ENCODE assay signal across 12 cellular contexts in genomic region chr2:49004046-49004626, GRCh38.
DNase-seq lines count a peak whose midpoint lies in the region; ATAC-seq and TF ChIP-seq lines count a peak whose summit lies in the region.
"Had no signal": no experiment of that assay in that cellular context is flagged by ENCODE, and none has a peak within 500 bp of the region (broad histone marks: within the 10 kb centered on the region; RNA-seq: fewer than 3 reads in every experiment).

No MANE protein-coding gene starts in this region.

- ATAC-seq in GM18867 (IDR thresholded peaks at IDR 0.05; ENCODE audit: unreplicated experiment) (peak; percentile 61), GM21528 (IDR thresholded peaks at IDR 0.05; ENCODE audit: low FRiP score, unreplicated experiment) (peak; percentile 82), HG03432 (IDR thresholded peaks at IDR 0.05; ENCODE audit: unreplicated experiment) (peak; percentile 78)
- ATAC-seq: PC-3 had no signal

- H3K27ac Mint-ChIP-seq in activated CD4-positive, alpha-beta memory T cell treated with anti-CD3 and anti-CD28 coated beads, Interleukin-2, amount 10 ng/mL, durations not matched to agents 7 days and 5 days, result no peak overlapping the region
- H3K27ac Mint-ChIP-seq: CD4-positive, alpha-beta T cell had no signal

- no peaks in the 10 kb centered on the region for H3K27me3 ChIP-seq in BE2C

- no peaks in the 10 kb centered on the region for H3K9me3 Mint-ChIP-seq in activated CD4-positive, alpha-beta memory T cell treated with anti-CD3 and anti-CD28 coated beads, Interleukin-2, amount 10 ng/mL, durations not matched to agents 7 days and 5 days
- H3K9me3 Mint-ChIP-seq: CD4-positive, alpha-beta T cell had no signal

- H3K36me3 ChIP-seq in BE2C, result no peaks in the 10 kb centered on the region

- peak; percentile 25 for DNase-seq in inferior parietal cortex (ENCODE audit: extremely low spot score)
- no peak for DNase-seq in BE2C
- no peak for DNase-seq in activated CD4-positive, alpha-beta memory T cell treated with anti-CD3 and anti-CD28 coated beads, Interleukin-2, amount 10 ng/mL, durations not matched to agents 7 days and 5 days
- DNase-seq in occipital lobe (lab: John Stamatoyannopoulos, UW), result no peak
- no peak for DNase-seq in epidermal melanocyte (ENCODE audit: insufficient read length, low spot score)
- DNase-seq: activated CD8-positive, alpha-beta memory T cell treated with anti-CD3 and anti-CD28 coated beads, Interleukin-2, amount 50 U/mL, for 48 hours; CD4-positive, alpha-beta T cell; PC-3; stimulated activated CD8-positive, alpha-beta memory T cell treated with anti-CD3 and anti-CD28 coated beads, Interleukin-4, amount 100 ng/mL, for 48 hours had no signal

- CTCF ChIA-PET in activated CD4-positive, alpha-beta memory T cell treated with anti-CD3 and anti-CD28 coated beads, Interleukin-2, amount 10 ng/mL, durations not matched to agents 7 days and 5 days (lab: Charles Lee), result no interaction called here

- no peak for TF ChIP-seq CTCF in BE2C (IDR thresholded peaks at IDR 0.05; ENCODE audit: low read depth, low read length)

- POLR2A ChIA-PET in activated CD4-positive, alpha-beta memory T cell treated with anti-CD3 and anti-CD28 coated beads, Interleukin-2, amount 10 ng/mL, durations not matched to agents 7 days and 5 days (lab: Charles Lee), result no interaction called here

- 0 out of 2 replicates have a peak, but pooled peaks cover 3% of the 10 kb centered on the region for H3K4me1 ChIP-seq in BE2C

- no peak overlapping the region for H3K4me3 Mint-ChIP-seq in activated CD4-positive, alpha-beta memory T cell treated with anti-CD3 and anti-CD28 coated beads, Interleukin-2, amount 10 ng/mL, durations not matched to agents 7 days and 5 days
- H3K4me3 Mint-ChIP-seq: CD4-positive, alpha-beta T cell had no signal

- no peaks in the 10 kb centered on the region for H3K27me3 Mint-ChIP-seq in activated CD4-positive, alpha-beta memory T cell treated with anti-CD3 and anti-CD28 coated beads, Interleukin-2, amount 10 ng/mL, durations not matched to agents 7 days and 5 days

- no peaks in the 10 kb centered on the region for H3K36me3 Mint-ChIP-seq in activated CD4-positive, alpha-beta memory T cell treated with anti-CD3 and anti-CD28 coated beads, Interleukin-2, amount 10 ng/mL, durations not matched to agents 7 days and 5 days (ENCODE audit: low read depth)

- H3K4me1 Mint-ChIP-seq in activated CD4-positive, alpha-beta memory T cell treated with anti-CD3 and anti-CD28 coated beads, Interleukin-2, amount 10 ng/mL, durations not matched to agents 7 days and 5 days, result no peaks in the 10 kb centered on the region

- no peak overlapping the region for H3K4me3 ChIP-seq in BE2C (ENCODE audit: low read depth, low read length)

- no peaks in the 10 kb centered on the region for H3K9me3 ChIP-seq in BE2C
